Comparison of ENCODE assay signal across 8 cellular contexts in the genomic region with DNA sequence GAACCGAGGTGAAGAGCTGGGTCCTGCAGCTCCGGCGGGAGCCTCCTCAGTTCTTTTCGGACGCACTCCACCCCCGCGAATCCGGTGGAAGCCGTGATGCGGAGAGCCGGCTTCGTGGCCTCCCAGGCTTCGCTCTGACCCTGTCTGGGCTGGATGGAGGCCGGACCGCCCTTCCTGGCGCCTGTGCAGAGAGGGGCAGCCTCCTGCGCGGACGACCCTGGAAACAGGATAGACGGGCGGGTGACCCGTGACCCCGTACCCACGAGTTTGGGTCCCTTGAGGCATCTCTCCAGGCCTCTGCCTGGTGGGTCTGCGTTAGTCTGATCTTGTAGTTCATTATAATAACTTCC.
DNase-seq lines count a peak whose midpoint lies in the region; ATAC-seq, FAIRE-seq and TF ChIP-seq lines count a peak whose summit lies in the region.
"Not testable (repeated sequence)": the region's sequence is repeated elsewhere in the genome, so short reads cannot be mapped to it uniquely, and the experiment has no call there.

No MANE protein-coding gene starts in this region.

- CTCF ChIA-PET in OCI-LY7 (lab: Charles Lee; ENCODE audit: unreplicated experiment), result not testable (repeated sequence)

- H3K27me3 Mint-ChIP-seq in natural killer cell treated with Interleukin-12 subunit alpha and Interleukin-12 subunit beta and Interleukin-15 and Interleukin-18, amount 100 ng/mL, for 72 hours, result not testable (repeated sequence)

- not testable (repeated sequence) for H3K27me3 ChIP-seq in bronchial epithelial cell (ENCODE audit: control insufficient read depth, insufficient read depth, low read length); left ventricle myocardium inferior (ENCODE audit: low read depth); testis

- peaks cover 21% of the 10 kb centered on the region for H3K36me3 Mint-ChIP-seq in natural killer cell treated with Interleukin-12 subunit alpha and Interleukin-12 subunit beta and Interleukin-15 and Interleukin-18, amount 100 ng/mL, for 72 hours

- H3K36me3 ChIP-seq in ES-I3 (ENCODE audit: insufficient read depth, low read length); OCI-LY7 (ENCODE audit: insufficient read depth, low read length); bronchial epithelial cell (ENCODE audit: control insufficient read depth, insufficient read depth, low read length); testis (ENCODE audit: low read depth, missing control alignments): not testable (repeated sequence)
- peaks cover 16% of the 10 kb centered on the region for H3K36me3 ChIP-seq in left ventricle myocardium inferior

- POLR2A ChIA-PET in OCI-LY7 (lab: Charles Lee), result not testable (repeated sequence)

- H3K9me3 Mint-ChIP-seq in natural killer cell treated with Interleukin-12 subunit alpha and Interleukin-12 subunit beta and Interleukin-15 and Interleukin-18, amount 100 ng/mL, for 72 hours, result not testable (repeated sequence)

- H3K27ac Mint-ChIP-seq in natural killer cell treated with Interleukin-12 subunit alpha and Interleukin-12 subunit beta and Interleukin-15 and Interleukin-18, amount 100 ng/mL, for 72 hours, result not testable (repeated sequence)

- not testable (repeated sequence) for TF ChIP-seq POLR2A in testis (IDR thresholded peaks at IDR 0.05)

- H3K9ac ChIP-seq in ES-I3 (ENCODE audit: low read depth, low read length), result peak overlapping the region; percentile 81

- peak overlapping the region; percentile 42; the same call in 1 of the 2 replicates for H2AFZ ChIP-seq in OCI-LY7 (ENCODE audit: low read length)

- H3K4me3 ChIP-seq in OCI-LY7 (ENCODE audit: low read depth, low read length, poor library complexity, severe bottlenecking), result peak overlapping the region; percentile 78
- peak overlapping the region; percentile 96 for H3K4me3 ChIP-seq in bronchial epithelial cell (ENCODE audit: low read depth, low read length)
- peak overlapping the region; percentile 80 for H3K4me3 ChIP-seq in left ventricle myocardium inferior
- peak overlapping the region; percentile 80 to 94 for H3K4me3 ChIP-seq in testis

- H3K27ac ChIP-seq in OCI-LY7 (ENCODE audit: low read depth, low read length, poor library complexity, severe bottlenecking), result peak overlapping the region; percentile 88
- peak overlapping the region; percentile 93 for H3K27ac ChIP-seq in left ventricle myocardium inferior (replicated peaks)
- H3K27ac ChIP-seq in testis, result peak overlapping the region; percentile 83 to 96

- not testable (repeated sequence) for H4K20me1 ChIP-seq in OCI-LY7 (ENCODE audit: insufficient read depth, low read length)

- peaks cover 29% of the 10 kb centered on the region; the same call in 1 of the 2 replicates for H3K79me2 ChIP-seq in OCI-LY7 (ENCODE audit: insufficient read depth, low read depth, low read length)

- intact Hi-C loops in OCI-LY7 (cut with micrococcal nuclease; ENCODE audit: unreplicated experiment), result loop anchor here (10.0 kb wide), 1 partner anchor 92 kb away; no protein-coding TSS in a partner anchor
- intact Hi-C loops in left ventricle myocardium inferior (cut with micrococcal nuclease); testis (cut with DNase I; ENCODE audit: low total_unique reads): not testable (repeated sequence)

- H3K9me3 ChIP-seq in ES-I3 (ENCODE audit: control insufficient read depth, insufficient read depth, low read length); OCI-LY7 (ENCODE audit: low read length); left ventricle myocardium inferior (replicated peaks); testis: not testable (repeated sequence)

- not testable (repeated sequence) for TF ChIP-seq CTCF in OCI-LY7 (conservative IDR thresholded peaks at IDR 0.05; ENCODE audit: low read length); bronchial epithelial cell (IDR thresholded peaks at IDR 0.05; ENCODE audit: insufficient read depth, low read length, severe bottlenecking); left ventricle myocardium inferior (IDR thresholded peaks at IDR 0.05; ENCODE audit: borderline replicate concordance); testis (IDR thresholded peaks at IDR 0.05)

- FAIRE-seq in bronchial epithelial cell (lab: Jason Lieb, UNC), result not testable (repeated sequence)

- BruUV-seq in OCI-LY7 (replicated peaks; lab: Mats Ljungman, UMichigan), result TSS peak; percentile 62

- H3K4me2 ChIP-seq in OCI-LY7 (ENCODE audit: low read length), result peak overlapping the region; percentile 73

- not testable (repeated sequence) for H3K4me3 Mint-ChIP-seq in natural killer cell treated with Interleukin-12 subunit alpha and Interleukin-12 subunit beta and Interleukin-15 and Interleukin-18, amount 100 ng/mL, for 72 hours

- not testable (repeated sequence) for H3K4me1 ChIP-seq in ES-I3 (ENCODE audit: insufficient read depth, low read length)
- H3K4me1 ChIP-seq in OCI-LY7 (ENCODE audit: insufficient read depth, low read length, poor library complexity, severe bottlenecking) (peaks cover 19% of the 10 kb centered on the region), left ventricle myocardium inferior (peaks cover 65% of the 10 kb centered on the region), testis (peaks cover 15% of the 10 kb centered on the region)

- peak; percentile 73 for DNase-seq in OCI-LY7 (ENCODE audit: low spot score)
- DNase-seq in bronchial epithelial cell (ENCODE audit: low read depth), result not testable (repeated sequence)
- DNase-seq in left ventricle myocardium inferior, result peak; percentile 69
- peak; percentile 78 for DNase-seq in natural killer cell treated with Interleukin-12 subunit alpha and Interleukin-12 subunit beta and Interleukin-15 and Interleukin-18, amount 100 ng/mL, for 72 hours (ENCODE audit: low spot score)
- DNase-seq in testis, result peak; percentile 69

- ATAC-seq in GM21367 (IDR thresholded peaks at IDR 0.05; ENCODE audit: unreplicated experiment) (peak; percentile 29), HG03097 (IDR thresholded peaks at IDR 0.05; ENCODE audit: low FRiP score, unreplicated experiment) (peak; percentile 72)
- peak in 1 of 2 donors; percentile 18 for ATAC-seq in natural killer cell treated with Interleukin-12 subunit alpha and Interleukin-12 subunit beta and Interleukin-15 and Interleukin-18, amount 100 ng/mL, for 72 hours

- not testable (repeated sequence) for H3K9me2 ChIP-seq in OCI-LY7 (ENCODE audit: insufficient read depth, low read length)

- 3 to 15% methylated on average over 14 to 25 of the region's 25 CpGs for WGBS in testis, 2 donors

- H3K4me1 Mint-ChIP-seq in natural killer cell treated with Interleukin-12 subunit alpha and Interleukin-12 subunit beta and Interleukin-15 and Interleukin-18, amount 100 ng/mL, for 72 hours (ENCODE audit: low read depth in 2 of 2), result peaks cover 19 to 30% of the 10 kb centered on the region in 2 donors
